In genomic region chr14:21476526-21476924, GRCh38 we compare ENCODE assay signal across 8 cellular contexts. TPM values are rescaled to one million over a fixed set of nuclear protein-coding genes. Genes with fewer than 3 reads are reported as not detected.
DNase-seq lines count a peak whose midpoint lies in the region; ATAC-seq and TF ChIP-seq lines count a peak whose summit lies in the region.

No MANE protein-coding gene starts in this region.

- intact Hi-C loops in CD14-positive monocyte (cut with micrococcal nuclease), result no loop called here
- intact Hi-C loops in esophagus squamous epithelium (cut with DNase I), result no loop called here
- intact Hi-C loops in testis (cut with DNase I; ENCODE audit: low total_unique reads), result no loop called here

- no peak for DNase-seq in CD14-positive monocyte (ENCODE audit: low spot score)
- no peak for DNase-seq in activated CD8-positive, alpha-beta memory T cell treated with anti-CD3 and anti-CD28 coated beads, Interleukin-2, amount 10 ng/mL, durations not matched to agents 7 days and 5 days
- no peak for DNase-seq in esophagus squamous epithelium (lab: John Stamatoyannopoulos, UW)
- peak; percentile 85 for DNase-seq in nephron progenitor cell
- DNase-seq in testis, result no peak
- no peak for DNase-seq in H4 (ENCODE audit: low spot score)

- H3K27ac Mint-ChIP-seq in CD14-positive monocyte, result peak overlapping the region; percentile 94 to 100 (median 100)
- H3K27ac Mint-ChIP-seq in activated CD8-positive, alpha-beta memory T cell treated with anti-CD3 and anti-CD28 coated beads, Interleukin-2, amount 10 ng/mL, durations not matched to agents 7 days and 5 days, result peak overlapping the region; percentile 100
- H3K27ac Mint-ChIP-seq in nephron progenitor cell, result peak overlapping the region; percentile 96

- ATAC-seq in GM19397 (IDR thresholded peaks at IDR 0.05; ENCODE audit: unreplicated experiment), result peak; percentile 33
- ATAC-seq in activated CD8-positive, alpha-beta memory T cell treated with anti-CD3 and anti-CD28 coated beads, Interleukin-2, amount 10 ng/mL, durations not matched to agents 7 days and 5 days, result peak; percentile 62

- CTCF ChIA-PET in activated CD8-positive, alpha-beta memory T cell treated with anti-CD3 and anti-CD28 coated beads, Interleukin-2, amount 10 ng/mL, durations not matched to agents 7 days and 5 days (lab: Charles Lee), result interaction anchor here (0.6 to 4.0 kb wide), 13 partner anchors 11 to 92 kb away, joined by 3 to 38 read pairs (median 5); partner anchors contain the start of genes CHD8, METTL3, SALL2 and SUPT16H

- H3K4me3 ChIP-seq in Loucy (ENCODE audit: low read length, poor library complexity, severe bottlenecking) (peak overlapping the region; percentile 91), esophagus squamous epithelium (peak overlapping the region; percentile 64 to 90 (median 77)), testis (peak overlapping the region; percentile 80 to 89)

- peak overlapping the region; percentile 92 to 96 (median 95) for H3K27ac ChIP-seq in esophagus squamous epithelium
- peak overlapping the region; percentile 90 to 91 for H3K27ac ChIP-seq in testis

- H3K36me3 Mint-ChIP-seq in CD14-positive monocyte (peaks cover 38 to 51% of the 10 kb centered on the region in 2 donors), nephron progenitor cell (ENCODE audit: low read depth) (peaks cover 39% of the 10 kb centered on the region)
- peaks cover 18% of the 10 kb centered on the region for H3K36me3 Mint-ChIP-seq in activated CD8-positive, alpha-beta memory T cell treated with anti-CD3 and anti-CD28 coated beads, Interleukin-2, amount 10 ng/mL, durations not matched to agents 7 days and 5 days

- peak overlapping the region; percentile 96 for H2AFZ ChIP-seq in Loucy (ENCODE audit: low read length)

- TF ChIP-seq POLR2A in esophagus squamous epithelium (IDR thresholded peaks at IDR 0.05), result no peak
- no peak for TF ChIP-seq POLR2A in testis (IDR thresholded peaks at IDR 0.05)

- no peaks in the 10 kb centered on the region for H3K27me3 ChIP-seq in Loucy (ENCODE audit: insufficient read depth, low read length, poor library complexity, severe bottlenecking)
- H3K27me3 ChIP-seq in esophagus squamous epithelium, result no peaks in the 10 kb centered on the region
- H3K27me3 ChIP-seq in testis, result no peaks in the 10 kb centered on the region

- H3K9me3 ChIP-seq in Loucy (ENCODE audit: insufficient read depth, low read depth, low read length) (no peaks in the 10 kb centered on the region), esophagus squamous epithelium (no peaks in the 10 kb centered on the region), testis (no peaks in the 10 kb centered on the region)

- peaks cover 21% of the 10 kb centered on the region for H3K4me1 ChIP-seq in Loucy (ENCODE audit: insufficient read depth, low read length, poor library complexity, severe bottlenecking)
- H3K4me1 ChIP-seq in esophagus squamous epithelium, result peaks cover 10 to 34% (median 16%) of the 10 kb centered on the region in 3 donors
- H3K4me1 ChIP-seq in testis, result peaks cover 16% of the 10 kb centered on the region

- peak overlapping the region; percentile 81 for H3K9ac ChIP-seq in Loucy (ENCODE audit: low read depth, low read length, poor library complexity, severe bottlenecking)

- H3K79me2 ChIP-seq in Loucy (ENCODE audit: insufficient read depth, low read length), result peaks cover 61% of the 10 kb centered on the region

- H3K9me3 Mint-ChIP-seq in CD14-positive monocyte (no peaks in the 10 kb centered on the region), nephron progenitor cell (no peaks in the 10 kb centered on the region)
- H3K9me3 Mint-ChIP-seq in activated CD8-positive, alpha-beta memory T cell treated with anti-CD3 and anti-CD28 coated beads, Interleukin-2, amount 10 ng/mL, durations not matched to agents 7 days and 5 days (ENCODE audit: low read depth), result no peaks in the 10 kb centered on the region

- H3K4me2 ChIP-seq in Loucy (ENCODE audit: low read depth, low read length, poor library complexity, severe bottlenecking), result peak overlapping the region; percentile 87

- TF ChIP-seq CTCF in CD14-positive monocyte (IDR thresholded peaks at IDR 0.05), result no peak
- TF ChIP-seq CTCF in Loucy (conservative IDR thresholded peaks at IDR 0.05; ENCODE audit: low read length), result no peak
- no peak for TF ChIP-seq CTCF in esophagus squamous epithelium (IDR thresholded peaks at IDR 0.05)
- TF ChIP-seq CTCF in nephron progenitor cell (IDR thresholded peaks at IDR 0.05), result no peak
- no peak for TF ChIP-seq CTCF in testis (IDR thresholded peaks at IDR 0.05)

- H3K4me3 Mint-ChIP-seq in CD14-positive monocyte, result peak overlapping the region; percentile 100
- peak overlapping the region; percentile 99 for H3K4me3 Mint-ChIP-seq in activated CD8-positive, alpha-beta memory T cell treated with anti-CD3 and anti-CD28 coated beads, Interleukin-2, amount 10 ng/mL, durations not matched to agents 7 days and 5 days
- H3K4me3 Mint-ChIP-seq in nephron progenitor cell, result peak overlapping the region; percentile 99

- no peaks in the 10 kb centered on the region for H3K36me3 ChIP-seq in Loucy (ENCODE audit: insufficient read depth, low read length)
- H3K36me3 ChIP-seq in esophagus squamous epithelium, result peaks cover 0 to 53% (median 7%) of the 10 kb centered on the region in 3 donors
- no peaks in the 10 kb centered on the region for H3K36me3 ChIP-seq in testis (ENCODE audit: low read depth, missing control alignments)

- H3K27me3 Mint-ChIP-seq in CD14-positive monocyte (ENCODE audit: low read depth in 3 of 3) (peaks cover 0 to 1% (median 0%) of the 10 kb centered on the region in 3 donors), nephron progenitor cell (ENCODE audit: low read depth, poor library complexity) (no peaks in the 10 kb centered on the region)
- no peaks in the 10 kb centered on the region for H3K27me3 Mint-ChIP-seq in activated CD8-positive, alpha-beta memory T cell treated with anti-CD3 and anti-CD28 coated beads, Interleukin-2, amount 10 ng/mL, durations not matched to agents 7 days and 5 days

- 0 to 1% methylated on average over 9 to 11 of the region's 27 CpGs for WGBS in esophagus squamous epithelium, 2 donors
- 0 to 1% methylated on average over 11 to 24 of the region's 27 CpGs for WGBS in testis, 2 donors

- no peaks in the 10 kb centered on the region for H3K9me2 ChIP-seq in Loucy (replicated peaks; ENCODE audit: low read depth, low read length)

- H3K4me1 Mint-ChIP-seq in CD14-positive monocyte (peaks cover 18% of the 10 kb centered on the region), nephron progenitor cell (peaks cover 30% of the 10 kb centered on the region)
- peaks cover 38% of the 10 kb centered on the region for H3K4me1 Mint-ChIP-seq in activated CD8-positive, alpha-beta memory T cell treated with anti-CD3 and anti-CD28 coated beads, Interleukin-2, amount 10 ng/mL, durations not matched to agents 7 days and 5 days

- H3F3A ChIP-seq in Loucy (ENCODE audit: low read depth), result no peaks in the 10 kb centered on the region

- peaks cover 8% of the 10 kb centered on the region for H4K20me1 ChIP-seq in Loucy (ENCODE audit: insufficient read depth, low read length, poor library complexity, severe bottlenecking)

RNA-seq across cellular contexts. Expression of gene RAB2B, which starts 0.2 kb away (rescaled TPM):
- polyA plus RNA-seq in CD14-positive monocyte (1 to 10 TPM; 2.1 to 5.1 TPM), testis (ENCODE audit: insufficient read depth, low read depth, low replicate concordance) (36.4 TPM)
- 10 to 100 TPM; 26.1 to 28.2 TPM for total RNA-seq in activated CD8-positive, alpha-beta memory T cell treated with anti-CD3 and anti-CD28 coated beads, Interleukin-2, amount 10 ng/mL, durations not matched to agents 7 days and 5 days
- total RNA-seq in esophagus squamous epithelium (10 to 100 TPM in 3 of 4 donors, 1 to 10 TPM in 1; 6.3 to 20.4 (median 11.4) TPM), testis (10 to 100 TPM; 32.9 to 40.1 TPM)
- total RNA-seq in H4 (2014; rRNA removed; shearing (Covaris generic)), result 17.5 and 22.9 TPM in 2 replicates

RNA-seq across cellular contexts. Expression of gene TOX4, which starts 0.5 kb away (rescaled TPM):
- polyA plus RNA-seq in CD14-positive monocyte (10 to 100 TPM; 68.5 to 73.1 TPM), testis (ENCODE audit: insufficient read depth, low read depth, low replicate concordance) (120 TPM)
- 10 to 100 TPM; 72.7 to 87.1 TPM for total RNA-seq in activated CD8-positive, alpha-beta memory T cell treated with anti-CD3 and anti-CD28 coated beads, Interleukin-2, amount 10 ng/mL, durations not matched to agents 7 days and 5 days
- total RNA-seq in esophagus squamous epithelium (10 to 100 TPM; 36.2 to 51.3 (median 48.4) TPM), testis (10 to 100 TPM; 64.4 to 72.6 TPM)
- 12.7 and 14.3 TPM in 2 replicates for total RNA-seq in H4 (2014; rRNA removed; shearing (Covaris generic))

RNA-seq across cellular contexts. Expression of gene CHD8, which starts 20.6 kb away (rescaled TPM):
- 10 to 100 TPM in 1 of 2 donors, 1 to 10 TPM in 1; 8.2 to 15.1 TPM for polyA plus RNA-seq in CD14-positive monocyte
- 100 to 1,000 TPM; 130 to 138 TPM for total RNA-seq in activated CD8-positive, alpha-beta memory T cell treated with anti-CD3 and anti-CD28 coated beads, Interleukin-2, amount 10 ng/mL, durations not matched to agents 7 days and 5 days
- 10 to 100 TPM; 43.8 to 51.9 (median 47.6) TPM for total RNA-seq in esophagus squamous epithelium
- 10 to 100 TPM; 82.8 to 87.4 TPM for total RNA-seq in testis
- 67.3 TPM for polyA plus RNA-seq in testis (ENCODE audit: insufficient read depth, low read depth, low replicate concordance)
- total RNA-seq in H4 (2014; rRNA removed; shearing (Covaris generic)), result 19.5 and 26.5 TPM in 2 replicates

RNA-seq across cellular contexts. Expression of gene METTL3, which starts 34.6 kb away (rescaled TPM):
- polyA plus RNA-seq in CD14-positive monocyte, result 10 to 100 TPM in 1 of 2 donors, 1 to 10 TPM in 1; 9.5 to 10.8 TPM
- 10 to 100 TPM; 93.5 to 94.1 TPM for total RNA-seq in activated CD8-positive, alpha-beta memory T cell treated with anti-CD3 and anti-CD28 coated beads, Interleukin-2, amount 10 ng/mL, durations not matched to agents 7 days and 5 days
- total RNA-seq in esophagus squamous epithelium, result 10 to 100 TPM; 26.0 to 65.0 (median 33.7) TPM
- 10 to 100 TPM; 65.7 to 66.3 TPM for total RNA-seq in testis
- 81.1 TPM for polyA plus RNA-seq in testis (ENCODE audit: insufficient read depth, low read depth, low replicate concordance)
- total RNA-seq in H4 (2014; rRNA removed; shearing (Covaris generic)), result 55.3 and 56.8 TPM in 2 replicates

RNA-seq across cellular contexts. Expression of gene SALL2, which starts 49.6 kb away (rescaled TPM):
- not detected for polyA plus RNA-seq in CD14-positive monocyte
- total RNA-seq in activated CD8-positive, alpha-beta memory T cell treated with anti-CD3 and anti-CD28 coated beads, Interleukin-2, amount 10 ng/mL, durations not matched to agents 7 days and 5 days, result 1 to 10 TPM; 1.3 to 1.5 TPM
- 1 to 10 TPM in 3 of 4 donors, under 1 TPM in 1; 0.83 to 5.1 (median 1.9) TPM for total RNA-seq in esophagus squamous epithelium
- total RNA-seq in testis, result 1 to 10 TPM; 4.1 to 5.0 TPM
- polyA plus RNA-seq in testis (ENCODE audit: insufficient read depth, low read depth, low replicate concordance), result 5.5 TPM
- 0.06 and 0.75 TPM in 2 replicates for total RNA-seq in H4 (2014; rRNA removed; shearing (Covaris generic))
